In the genomic region with DNA sequence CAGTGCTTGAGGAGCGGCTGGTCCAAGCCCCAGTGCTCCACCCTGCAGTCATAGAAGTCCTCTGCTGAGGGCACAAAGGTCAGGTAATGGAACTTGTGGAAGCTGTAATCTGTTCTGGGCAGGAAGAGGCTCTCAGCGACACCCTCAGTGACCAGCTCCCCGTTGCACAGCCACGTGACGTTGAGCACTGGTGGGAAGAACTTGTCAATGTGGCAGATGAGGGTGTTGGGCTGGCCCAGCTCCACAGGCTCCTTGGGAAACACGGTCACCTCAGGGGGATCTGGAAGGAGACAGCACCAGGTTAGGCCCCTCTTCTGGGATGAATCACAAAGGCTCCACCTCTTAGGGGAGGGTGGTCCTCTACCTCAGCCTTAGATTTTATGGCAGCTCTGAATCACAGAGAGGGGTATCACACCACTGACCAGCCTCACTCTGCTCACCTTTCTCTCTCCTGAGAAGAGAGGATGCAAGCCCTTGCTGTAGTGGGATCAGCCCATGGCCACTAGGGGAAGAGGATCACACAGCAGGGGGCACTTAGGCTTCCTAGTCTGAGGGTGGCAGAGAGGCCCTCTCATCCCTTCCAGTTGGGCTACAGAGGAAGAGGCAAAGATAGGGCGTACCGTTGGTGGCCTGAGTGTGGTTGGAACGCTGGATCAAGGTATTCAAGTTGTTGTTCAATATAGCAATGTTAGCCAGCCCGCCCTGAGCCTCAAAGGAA, we compare ENCODE assay signal across 15 cellular contexts. TPM values are rescaled to one million over a fixed set of nuclear protein-coding genes. Genes with fewer than 3 reads are reported as not detected.
DNase-seq lines count a peak whose midpoint lies in the region; ATAC-seq and TF ChIP-seq lines count a peak whose summit lies in the region.
"Had no signal": no experiment of that assay in that cellular context is flagged by ENCODE, and none has a peak within 500 bp of the region (broad histone marks: within the 10 kb centered on the region; RNA-seq: fewer than 3 reads in every experiment).

No MANE protein-coding gene starts in this region.

- no peaks in the 10 kb centered on the region for H4K20me1 ChIP-seq in HCT116 (ENCODE audit: insufficient read depth)

- H3K4me1 Mint-ChIP-seq in central memory CD8-positive, alpha-beta T cell: peaks cover 53% of the 10 kb centered on the region
- peaks cover 21% of the 10 kb centered on the region for H3K4me1 Mint-ChIP-seq in stimulated activated effector memory CD8-positive, alpha-beta T cell treated with anti-CD3 and anti-CD28 coated beads, Interleukin-12 subunit alpha, Interleukin-12 subunit beta, amount 100 ng/mL, for 72 hours

- no peak for TF ChIP-seq RAD21 in HCT116 (IDR thresholded peaks at IDR 0.05; ENCODE audit: low read depth)

- no peak overlapping the region for H3K27ac ChIP-seq in HCT116 (ENCODE audit: low read depth, low read length)
- H3K27ac ChIP-seq: SJSA1 had no signal

- intact Hi-C loops in HCT116 (cut with micrococcal nuclease): no loop called here

- H3K79me2 ChIP-seq in HCT116 (ENCODE audit: insufficient read depth, low read length): no peaks in the 10 kb centered on the region

- peak; percentile 38 for TF ChIP-seq CTCF in GM12864 (IDR thresholded peaks at IDR 0.05; ENCODE audit: low read depth, low read length, missing control alignments)
- TF ChIP-seq CTCF in HCT116 (IDR thresholded peaks at IDR 0.05 in 2 of 3, conservative IDR thresholded peaks at IDR 0.05 in 1 of 3; ENCODE audit: borderline replicate concordance in 1 of 3, insufficient read depth in 1 of 3, low read depth in 2 of 3, low read length in 2 of 3): peak in 2 of 3 experiments; percentile 33 to 34; a peak in 3 of 6 replicates

- RAD21 ChIA-PET in HCT116 (lab: Charles Lee; ENCODE audit: low non-redundant PET in 1 of 2, low total read pairs in 2 of 2, uncharacterized antibody in 2 of 2, unreplicated experiment in 2 of 2): no interaction called here

- H3K9me2 ChIP-seq in HCT116 (ENCODE audit: insufficient read depth): no peaks in the 10 kb centered on the region

- H3K36me3 ChIP-seq in HCT116 (ENCODE audit: control insufficient read depth in 1 of 2, insufficient read depth in 2 of 2, low read length in 2 of 2): no peaks in the 10 kb centered on the region
- H3K36me3 ChIP-seq: SJSA1 had no signal

- no peak overlapping the region for H3K4me3 ChIP-seq in GM12864 (ENCODE audit: low read depth, low read length)
- no peak overlapping the region for H3K4me3 ChIP-seq in HCT116 (replicated peaks in 1 of 2; ENCODE audit: low read depth in 1 of 2, low read length in 2 of 2)
- H3K4me3 ChIP-seq: SJSA1 had no signal

- DNase-seq in GM12864 (ENCODE audit: low read depth): no peak
- no peak for DNase-seq in HCT116 (ENCODE audit: low read depth, low spot score)
- no peak for DNase-seq in central memory CD8-positive, alpha-beta T cell (ENCODE audit: low spot score in 2 of 2)
- DNase-seq in stimulated activated effector memory CD8-positive, alpha-beta T cell treated with anti-CD3 and anti-CD28 coated beads, Interleukin-12 subunit alpha, Interleukin-12 subunit beta, amount 100 ng/mL, for 72 hours (ENCODE audit: low spot score in 2 of 2): no peak
- DNase-seq in D341Med (ENCODE audit: low spot score): no peak
- no peak for DNase-seq in dedifferentiated amniotic fluid mesenchymal stem cell (ENCODE audit: extremely low spot score)
- no peak for DNase-seq in NCI-H748 treated with DMSO at 0.1 percent for 48 hours (lab: John Stamatoyannopoulos, UW)
- DNase-seq: ACHN; CD8-positive, alpha-beta T cell; NCI-H146; NCI-H2081 treated with DMSO at 0.1 percent for 48 hours; NCI-H524; NK-92 treated with Interleukin-12 subunit alpha and Interleukin-12 subunit beta, amount 100 ng/mL, for 24 hours had no signal

- no peak overlapping the region for H3K4me3 Mint-ChIP-seq in central memory CD8-positive, alpha-beta T cell
- H3K4me3 Mint-ChIP-seq in stimulated activated effector memory CD8-positive, alpha-beta T cell treated with anti-CD3 and anti-CD28 coated beads, Interleukin-12 subunit alpha, Interleukin-12 subunit beta, amount 100 ng/mL, for 72 hours: no peak overlapping the region
- H3K4me3 Mint-ChIP-seq: CD8-positive, alpha-beta T cell had no signal

- BruUV-seq in HCT116 (replicated peaks; lab: Mats Ljungman, UMichigan): no TSS peak

- H3K4me1 ChIP-seq in HCT116 (ENCODE audit: control insufficient read depth in 1 of 2, insufficient read depth in 2 of 2, low read length in 2 of 2): no peaks in the 10 kb centered on the region
- H3K4me1 ChIP-seq: SJSA1 had no signal

- no peak for TF ChIP-seq POLR2A in HCT116 (IDR thresholded peaks at IDR 0.05; ENCODE audit: borderline replicate concordance, extremely low read depth, insufficient read depth, insufficient read length)

- no peaks in the 10 kb centered on the region for H3K27me3 Mint-ChIP-seq in central memory CD8-positive, alpha-beta T cell

- no peak overlapping the region for H3K9ac ChIP-seq in HCT116 (ENCODE audit: low read length)

- CTCF ChIA-PET in HCT116 (lab: Charles Lee): no interaction called here

- H3K27me3 ChIP-seq in HCT116 (ENCODE audit: insufficient read depth, low read length): 0 out of 2 replicates have a peak, but pooled peaks cover 5% of the 10 kb centered on the region

- H2AFZ ChIP-seq in HCT116 (ENCODE audit: low read depth, low read length, poor library complexity, severe bottlenecking): no peak overlapping the region

- H3K36me3 Mint-ChIP-seq in central memory CD8-positive, alpha-beta T cell (ENCODE audit: insufficient read depth): peaks cover 34% of the 10 kb centered on the region
- H3K36me3 Mint-ChIP-seq in stimulated activated effector memory CD8-positive, alpha-beta T cell treated with anti-CD3 and anti-CD28 coated beads, Interleukin-12 subunit alpha, Interleukin-12 subunit beta, amount 100 ng/mL, for 72 hours: peaks cover 73% of the 10 kb centered on the region

- no peaks in the 10 kb centered on the region for H3K9me3 Mint-ChIP-seq in central memory CD8-positive, alpha-beta T cell
- peaks cover 4% of the 10 kb centered on the region for H3K9me3 Mint-ChIP-seq in stimulated activated effector memory CD8-positive, alpha-beta T cell treated with anti-CD3 and anti-CD28 coated beads, Interleukin-12 subunit alpha, Interleukin-12 subunit beta, amount 100 ng/mL, for 72 hours
- H3K9me3 Mint-ChIP-seq: CD8-positive, alpha-beta T cell had no signal

- H3K27ac Mint-ChIP-seq in central memory CD8-positive, alpha-beta T cell (ENCODE audit: low read depth): peak overlapping the region; percentile 72
- peak overlapping the region; percentile 67 for H3K27ac Mint-ChIP-seq in stimulated activated effector memory CD8-positive, alpha-beta T cell treated with anti-CD3 and anti-CD28 coated beads, Interleukin-12 subunit alpha, Interleukin-12 subunit beta, amount 100 ng/mL, for 72 hours
- H3K27ac Mint-ChIP-seq: CD8-positive, alpha-beta T cell had no signal

- ATAC-seq in HCT116: peak; percentile 40; the same call in 1 of the 2 replicates
- no peak for ATAC-seq in central memory CD8-positive, alpha-beta T cell (replicated peaks; ENCODE audit: extremely low read depth, poor library complexity, severe bottlenecking)
- ATAC-seq in stimulated activated effector memory CD8-positive, alpha-beta T cell treated with anti-CD3 and anti-CD28 coated beads, Interleukin-12 subunit alpha, Interleukin-12 subunit beta, amount 100 ng/mL, for 72 hours: no peak
- ATAC-seq: CD8-positive, alpha-beta T cell had no signal

- no peak overlapping the region for H3K4me2 ChIP-seq in HCT116 (ENCODE audit: low read length)

- POLR2A ChIA-PET in HCT116 (lab: Charles Lee): no interaction called here

- no peaks in the 10 kb centered on the region for H3K9me3 ChIP-seq in HCT116 (ENCODE audit: control insufficient read depth in 1 of 2, insufficient read depth in 1 of 2, low read depth in 1 of 2, low read length in 2 of 2)
- H3K9me3 ChIP-seq: SJSA1 had no signal

TF ChIP-seq in HCT116, 20 proteins besides CTCF, POLR2A, EP300 and RAD21 (continues in another document):
- TF ChIP-seq EZH2phosphoT487 (IDR thresholded peaks at IDR 0.05; ENCODE audit: borderline replicate concordance) (no peak), FOSL1 (IDR thresholded peaks at IDR 0.05; ENCODE audit: low read depth) (no peak), ZNF274 (IDR thresholded peaks at IDR 0.05; ENCODE audit: low read depth, low read length) (no peak), SRF (IDR thresholded peaks at IDR 0.05; ENCODE audit: low read depth) (no peak), CEBPB (IDR thresholded peaks at IDR 0.05; ENCODE audit: low read depth) (no peak), TCF7L2 (IDR thresholded peaks at IDR 0.05; ENCODE audit: borderline replicate concordance, extremely low read depth, insufficient read depth, insufficient read length) (no peak), EZH2 (IDR thresholded peaks at IDR 0.05) (no peak)
- TF ChIP-seq, protein P1, sequence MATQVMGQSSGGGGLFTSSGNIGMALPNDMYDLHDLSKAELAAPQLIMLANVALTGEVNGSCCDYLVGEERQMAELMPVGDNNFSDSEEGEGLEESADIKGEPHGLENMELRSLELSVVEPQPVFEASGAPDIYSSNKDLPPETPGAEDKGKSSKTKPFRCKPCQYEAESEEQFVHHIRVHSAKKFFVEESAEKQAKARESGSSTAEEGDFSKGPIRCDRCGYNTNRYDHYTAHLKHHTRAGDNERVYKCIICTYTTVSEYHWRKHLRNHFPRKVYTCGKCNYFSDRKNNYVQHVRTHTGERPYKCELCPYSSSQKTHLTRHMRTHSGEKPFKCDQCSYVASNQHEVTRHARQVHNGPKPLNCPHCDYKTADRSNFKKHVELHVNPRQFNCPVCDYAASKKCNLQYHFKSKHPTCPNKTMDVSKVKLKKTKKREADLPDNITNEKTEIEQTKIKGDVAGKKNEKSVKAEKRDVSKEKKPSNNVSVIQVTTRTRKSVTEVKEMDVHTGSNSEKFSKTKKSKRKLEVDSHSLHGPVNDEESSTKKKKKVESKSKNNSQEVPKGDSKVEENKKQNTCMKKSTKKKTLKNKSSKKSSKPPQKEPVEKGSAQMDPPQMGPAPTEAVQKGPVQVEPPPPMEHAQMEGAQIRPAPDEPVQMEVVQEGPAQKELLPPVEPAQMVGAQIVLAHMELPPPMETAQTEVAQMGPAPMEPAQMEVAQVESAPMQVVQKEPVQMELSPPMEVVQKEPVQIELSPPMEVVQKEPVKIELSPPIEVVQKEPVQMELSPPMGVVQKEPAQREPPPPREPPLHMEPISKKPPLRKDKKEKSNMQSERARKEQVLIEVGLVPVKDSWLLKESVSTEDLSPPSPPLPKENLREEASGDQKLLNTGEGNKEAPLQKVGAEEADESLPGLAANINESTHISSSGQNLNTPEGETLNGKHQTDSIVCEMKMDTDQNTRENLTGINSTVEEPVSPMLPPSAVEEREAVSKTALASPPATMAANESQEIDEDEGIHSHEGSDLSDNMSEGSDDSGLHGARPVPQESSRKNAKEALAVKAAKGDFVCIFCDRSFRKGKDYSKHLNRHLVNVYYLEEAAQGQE (IDR thresholded peaks at IDR 0.05; ENCODE audit: low read depth): no peak

RNA-seq across cellular contexts. Expression of a gene that starts 4.3 kb away (rescaled TPM):
- total RNA-seq in HCT116 (2021; ENCODE audit: unreplicated experiment): 0.89 TPM
- 1.1 and 1.6 TPM in 2 replicates for polyA plus RNA-seq in HCT116 (2012)
- total RNA-seq: HT-29, SJSA1 had no signal

RNA-seq across cellular contexts. Expression of a gene that starts 6.6 kb away (rescaled TPM):
- 1.5 TPM for total RNA-seq in HCT116 (2021; ENCODE audit: unreplicated experiment)
- polyA plus RNA-seq in HCT116 (2012): 0.80 and 1.0 TPM in 2 replicates
- total RNA-seq: HT-29, SJSA1 had no signal

RNA-seq across cellular contexts. Expression of a gene that starts 59.8 kb away (rescaled TPM):
- total RNA-seq in HCT116 (2021; ENCODE audit: unreplicated experiment): 0.39 TPM
- 0.30 and 0.32 TPM in 2 replicates for polyA plus RNA-seq in HCT116 (2012)
- total RNA-seq: SJSA1 had no signal
